ENCODE assay signal across 11 cellular contexts in the genomic region with DNA sequence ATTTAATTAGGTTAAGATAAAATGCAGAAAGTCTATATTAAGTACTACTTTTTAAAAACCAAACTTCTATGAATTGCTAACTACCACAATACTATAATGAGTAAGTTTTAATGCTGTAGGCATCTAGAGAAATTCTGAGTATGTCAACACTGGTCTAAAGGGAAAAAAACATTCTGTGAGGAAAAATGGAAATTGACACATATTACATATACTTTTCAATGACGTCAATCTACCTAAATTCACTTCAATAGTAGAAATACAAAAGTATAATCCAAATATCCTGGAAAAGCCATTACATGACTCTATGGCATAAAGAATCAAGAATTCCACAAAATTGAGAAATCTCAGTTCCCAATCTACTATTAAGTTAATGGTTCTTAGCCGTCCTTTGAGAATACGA. TPM values are rescaled to one million over a fixed set of nuclear protein-coding genes. Genes with fewer than 3 reads are reported as not detected.
DNase-seq lines count a peak whose midpoint lies in the region; ATAC-seq and TF ChIP-seq lines count a peak whose summit lies in the region.
"Had no signal": no experiment of that assay in that cellular context is flagged by ENCODE, and none has a peak within 500 bp of the region (broad histone marks: within the 10 kb centered on the region; RNA-seq: fewer than 3 reads in every experiment).

No MANE protein-coding gene starts in this region.

- intact Hi-C loops in activated T-helper 1 cell treated with anti-CD3 and anti-CD28 coated beads, Interleukin-12 subunit alpha, Interleukin-12 subunit beta, Interleukin-2, Interleukin-4 antibody, amounts not matched to agents 30 ng/mL and 10 ng/mL and 1 ng/mL, durations not matched to agents 14 hours and 24 hours and 36 hours (cut with micrococcal nuclease) = loop anchor here (2.0 to 10.0 kb wide), 2 partner anchors 69 to 709 kb away; partner anchors contain the start of gene DUT

- peaks cover 8% of the 10 kb centered on the region for H3K36me3 Mint-ChIP-seq in activated CD8-positive, alpha-beta memory T cell treated with anti-CD3 and anti-CD28 coated beads, Interleukin-2, amount 10 ng/mL, durations not matched to agents 7 days and 5 days
- H3K36me3 Mint-ChIP-seq in activated T-helper 1 cell treated with anti-CD3 and anti-CD28 coated beads, Interleukin-12 subunit alpha, Interleukin-12 subunit beta, Interleukin-2, Interleukin-4 antibody, amounts not matched to agents 30 ng/mL and 10 ng/mL and 1 ng/mL, durations not matched to agents 14 hours and 24 hours and 36 hours (ENCODE audit: low read depth) = peaks cover 9% of the 10 kb centered on the region
- H3K36me3 Mint-ChIP-seq in immature natural killer cell = no peaks in the 10 kb centered on the region

- H3K36me3 ChIP-seq in suprapubic skin = no peaks in the 10 kb centered on the region

- H3K27ac Mint-ChIP-seq in activated CD8-positive, alpha-beta memory T cell treated with anti-CD3 and anti-CD28 coated beads, Interleukin-2, amount 10 ng/mL, durations not matched to agents 7 days and 5 days = no peak overlapping the region
- H3K27ac Mint-ChIP-seq in activated T-helper 1 cell treated with anti-CD3 and anti-CD28 coated beads, Interleukin-12 subunit alpha, Interleukin-12 subunit beta, Interleukin-2, Interleukin-4 antibody, amounts not matched to agents 30 ng/mL and 10 ng/mL and 1 ng/mL, durations not matched to agents 14 hours and 24 hours and 36 hours = no peak overlapping the region
- H3K27ac Mint-ChIP-seq in immature natural killer cell = no peak overlapping the region

- ATAC-seq in activated CD8-positive, alpha-beta memory T cell treated with anti-CD3 and anti-CD28 coated beads, Interleukin-2, amount 10 ng/mL, durations not matched to agents 7 days and 5 days = no peak
- ATAC-seq in GM18870 (IDR thresholded peaks at IDR 0.05; ENCODE audit: unreplicated experiment) (no peak), GM18867 (IDR thresholded peaks at IDR 0.05; ENCODE audit: unreplicated experiment) (no peak), GM18498 (IDR thresholded peaks at IDR 0.05; ENCODE audit: unreplicated experiment) (no peak)

- H3K27me3 Mint-ChIP-seq in activated CD8-positive, alpha-beta memory T cell treated with anti-CD3 and anti-CD28 coated beads, Interleukin-2, amount 10 ng/mL, durations not matched to agents 7 days and 5 days = no peaks in the 10 kb centered on the region
- no peaks in the 10 kb centered on the region for H3K27me3 Mint-ChIP-seq in activated T-helper 1 cell treated with anti-CD3 and anti-CD28 coated beads, Interleukin-12 subunit alpha, Interleukin-12 subunit beta, Interleukin-2, Interleukin-4 antibody, amounts not matched to agents 30 ng/mL and 10 ng/mL and 1 ng/mL, durations not matched to agents 14 hours and 24 hours and 36 hours (ENCODE audit: insufficient read depth)
- peaks cover 5 to 15% (median 11%) of the 10 kb centered on the region in 3 donors for H3K27me3 Mint-ChIP-seq in immature natural killer cell (ENCODE audit: low read depth in 3 of 3)

- peak overlapping the region; percentile 99 for H3K4me3 ChIP-seq in suprapubic skin

- no peak for TF ChIP-seq POLR2A in suprapubic skin (IDR thresholded peaks at IDR 0.05)

- CTCF ChIA-PET in activated CD8-positive, alpha-beta memory T cell treated with anti-CD3 and anti-CD28 coated beads, Interleukin-2, amount 10 ng/mL, durations not matched to agents 7 days and 5 days (lab: Charles Lee) = no interaction called here

- H3K27ac ChIP-seq in suprapubic skin = no peak overlapping the region

- H3K27me3 ChIP-seq in suprapubic skin = no peaks in the 10 kb centered on the region

- H3K4me1 ChIP-seq in suprapubic skin = peaks cover 40% of the 10 kb centered on the region

- DNase-seq in activated CD8-positive, alpha-beta memory T cell treated with anti-CD3 and anti-CD28 coated beads, Interleukin-2, amount 10 ng/mL, durations not matched to agents 7 days and 5 days = no peak
- DNase-seq in activated CD8-positive, alpha-beta memory T cell treated with anti-CD3 and anti-CD28 coated beads for 24 hours = no peak
- DNase-seq in activated T-helper 1 cell treated with anti-CD3 and anti-CD28 coated beads, Interleukin-12 subunit alpha, Interleukin-12 subunit beta, Interleukin-2, Interleukin-4 antibody, amounts not matched to agents 30 ng/mL and 10 ng/mL and 1 ng/mL, durations not matched to agents 14 hours and 24 hours and 36 hours (ENCODE audit: low spot score) = no peak
- DNase-seq in immature natural killer cell (no peak), suprapubic skin (ENCODE audit: low spot score in 2 of 2) (no peak)
- DNase-seq: amygdala, H7, NCI-H524 treated with DMSO at 0.1 percent for 48 hours had no signal

- TF ChIP-seq EP300 in suprapubic skin (IDR thresholded peaks at IDR 0.05) = no peak

- 59% methylated on average over 3 of the region's 3 CpGs for WGBS in suprapubic skin

- H3K9me3 ChIP-seq in suprapubic skin = no peaks in the 10 kb centered on the region

- TF ChIP-seq CTCF in suprapubic skin (IDR thresholded peaks at IDR 0.05) = no peak

- peak overlapping the region; percentile 17 for H3K4me3 Mint-ChIP-seq in activated CD8-positive, alpha-beta memory T cell treated with anti-CD3 and anti-CD28 coated beads, Interleukin-2, amount 10 ng/mL, durations not matched to agents 7 days and 5 days
- H3K4me3 Mint-ChIP-seq in activated T-helper 1 cell treated with anti-CD3 and anti-CD28 coated beads, Interleukin-12 subunit alpha, Interleukin-12 subunit beta, Interleukin-2, Interleukin-4 antibody, amounts not matched to agents 30 ng/mL and 10 ng/mL and 1 ng/mL, durations not matched to agents 14 hours and 24 hours and 36 hours = peak overlapping the region; percentile 96
- peak overlapping the region in 4 of 5 donors; percentile 32 to 96 (median 96) for H3K4me3 Mint-ChIP-seq in immature natural killer cell

- no peaks in the 10 kb centered on the region for H3K9me3 Mint-ChIP-seq in activated CD8-positive, alpha-beta memory T cell treated with anti-CD3 and anti-CD28 coated beads, Interleukin-2, amount 10 ng/mL, durations not matched to agents 7 days and 5 days (ENCODE audit: low read depth)
- H3K9me3 Mint-ChIP-seq in activated T-helper 1 cell treated with anti-CD3 and anti-CD28 coated beads, Interleukin-12 subunit alpha, Interleukin-12 subunit beta, Interleukin-2, Interleukin-4 antibody, amounts not matched to agents 30 ng/mL and 10 ng/mL and 1 ng/mL, durations not matched to agents 14 hours and 24 hours and 36 hours = no peaks in the 10 kb centered on the region
- H3K9me3 Mint-ChIP-seq in immature natural killer cell = no peaks in the 10 kb centered on the region

- H3K4me1 Mint-ChIP-seq in activated CD8-positive, alpha-beta memory T cell treated with anti-CD3 and anti-CD28 coated beads, Interleukin-2, amount 10 ng/mL, durations not matched to agents 7 days and 5 days = peaks cover 24% of the 10 kb centered on the region
- H3K4me1 Mint-ChIP-seq in activated T-helper 1 cell treated with anti-CD3 and anti-CD28 coated beads, Interleukin-12 subunit alpha, Interleukin-12 subunit beta, Interleukin-2, Interleukin-4 antibody, amounts not matched to agents 30 ng/mL and 10 ng/mL and 1 ng/mL, durations not matched to agents 14 hours and 24 hours and 36 hours (ENCODE audit: low read depth) = peaks cover 39% of the 10 kb centered on the region
- H3K4me1 Mint-ChIP-seq in immature natural killer cell = peaks cover 36 to 61% of the 10 kb centered on the region in 2 donors

RNA-seq across cellular contexts. Expression of gene SECISBP2L, which starts 2.2 kb away (rescaled TPM):
- 10 to 100 TPM; 29.3 to 32.3 TPM for total RNA-seq in activated CD8-positive, alpha-beta memory T cell treated with anti-CD3 and anti-CD28 coated beads, Interleukin-2, amount 10 ng/mL, durations not matched to agents 7 days and 5 days
- 38.0 and 44.8 TPM in 2 replicates for total RNA-seq in activated T-helper 1 cell treated with anti-CD3 and anti-CD28 coated beads, Interleukin-12 subunit alpha, Interleukin-12 subunit beta, Interleukin-2, Interleukin-4 antibody, amounts not matched to agents 30 ng/mL and 10 ng/mL and 1 ng/mL, durations not matched to agents 14 hours and 24 hours and 36 hours
- 10 to 100 TPM; 14.5 to 30.5 (median 15.9) TPM for polyA plus RNA-seq in immature natural killer cell
- total RNA-seq in suprapubic skin = 10 to 100 TPM; 21.8 to 58.6 (median 38.7) TPM

Comparison
In these comparisons a context has a peak if more than half of its experiments do, and no peak if none do; other contexts are left out.
1. H3K4me3 Mint-ChIP-seq: peak in every context shown above with its lines; median percentile 96 in activated T-helper 1 cell treated with anti-CD3 and anti-CD28 coated beads, Interleukin-12 subunit alpha, Interleukin-12 subunit beta, Interleukin-2, Interleukin-4 antibody, amounts not matched to agents 30 ng/mL and 10 ng/mL and 1 ng/mL, durations not matched to agents 14 hours and 24 hours and 36 hours; 96 in immature natural killer cell; 17 in activated CD8-positive, alpha-beta memory T cell treated with anti-CD3 and anti-CD28 coated beads, Interleukin-2, amount 10 ng/mL, durations not matched to agents 7 days and 5 days.